8 cellular contexts compared by ENCODE assay signal in the genomic region with DNA sequence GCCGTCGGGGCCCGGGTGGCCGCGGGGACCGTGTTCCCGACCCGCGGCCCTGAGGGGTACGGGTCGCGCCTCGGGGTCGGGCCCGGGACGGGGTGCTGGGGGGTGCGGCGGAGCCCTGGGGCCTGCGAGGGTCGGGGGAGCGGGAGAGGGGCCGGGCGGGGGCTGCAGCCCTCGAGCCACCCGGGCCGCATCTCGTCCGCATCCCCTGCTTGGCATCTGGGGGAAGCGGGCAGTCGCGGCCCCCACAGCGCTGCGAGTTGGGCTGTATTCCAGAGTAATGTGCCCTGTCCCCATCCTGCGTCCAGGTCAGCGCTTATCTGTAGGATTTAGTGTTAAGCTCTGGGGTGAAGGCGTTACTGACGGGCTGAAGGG. TPM values are rescaled to one million over a fixed set of nuclear protein-coding genes. Genes with fewer than 3 reads are reported as not detected.
A peak's percentile ranks its signal among the peaks of the same experiment; 100 is the strongest.
DNase-seq lines count a peak whose midpoint lies in the region; ATAC-seq and TF ChIP-seq lines count a peak whose summit lies in the region.

No MANE protein-coding gene starts in this region.

- POLR2A ChIA-PET in PC-3 (lab: Charles Lee; ENCODE audit: unreplicated experiment) = interaction anchor here (0.5 to 1.5 kb wide), 7 partner anchors 10 to 887 kb away, joined by 3 to 25 read pairs (median 5); no protein-coding TSS in a partner anchor

- no peaks in the 10 kb centered on the region for H3F3A ChIP-seq in PC-3 (ENCODE audit: low read length, unreplicated experiment)

- H3K4me1 ChIP-seq in PC-3 (ENCODE audit: insufficient read depth, low read length) (peaks cover 22% of the 10 kb centered on the region), esophagus squamous epithelium (peaks cover 37 to 73% (median 50%) of the 10 kb centered on the region in 3 donors), psoas muscle (peaks cover 31% of the 10 kb centered on the region)

- DNase-seq in GM19240 (ENCODE audit: insufficient read length, low spot score) = peak; percentile 13
- DNase-seq in PC-3 = no peak
- DNase-seq in esophagus squamous epithelium (lab: John Stamatoyannopoulos, UW) = no peak
- no peak for DNase-seq in psoas muscle
- no peak for DNase-seq in stimulated activated CD4-positive, alpha-beta T cell treated with anti-CD3 and anti-CD28 coated beads, Interleukin-15, amount 100 ng/mL, for 24 hours
- no peak for DNase-seq in occipital lobe (lab: John Stamatoyannopoulos, UW)

- TF ChIP-seq CTCF in PC-3 (conservative IDR thresholded peaks at IDR 0.05; ENCODE audit: low read depth, low read length) = no peak
- TF ChIP-seq CTCF in esophagus squamous epithelium (IDR thresholded peaks at IDR 0.05) = no peak
- TF ChIP-seq CTCF in psoas muscle (IDR thresholded peaks at IDR 0.05) = no peak

- ATAC-seq in PC-3 = peak; percentile 5
- ATAC-seq in psoas muscle = no peak
- no peak for ATAC-seq in HG03045 (IDR thresholded peaks at IDR 0.05; ENCODE audit: unreplicated experiment)
- ATAC-seq in GM21367 (IDR thresholded peaks at IDR 0.05; ENCODE audit: unreplicated experiment) = no peak

- H3K9ac ChIP-seq in PC-3 (ENCODE audit: low read length) = peak overlapping the region; percentile 96

- intact Hi-C loops in PC-3 (cut with micrococcal nuclease) (no loop called here), esophagus squamous epithelium (cut with DNase I) (no loop called here), psoas muscle (cut with DNase I) (loop anchor here in 1 of 2 donors (5.0 kb wide), 1 partner anchor 135 kb away; a partner anchor contains a TSS)

- no peak for TF ChIP-seq POLR2A in esophagus squamous epithelium (IDR thresholded peaks at IDR 0.05)

- CTCF ChIA-PET in PC-3 (lab: Charles Lee) = interaction anchor here (0.6 to 1.2 kb wide), 7 partner anchors 10 to 197 kb away, joined by 3 to 10 read pairs (median 6); a partner anchor contains a TSS

- H2AFZ ChIP-seq in PC-3 (ENCODE audit: low read length) = no peak overlapping the region

- peak overlapping the region; percentile 97 for H3K4me2 ChIP-seq in PC-3 (ENCODE audit: low read length)

- 0% methylated on average over 1 to 3 of the region's 37 CpGs for WGBS in esophagus squamous epithelium, 2 donors
- WGBS in psoas muscle, 3 donors = 1% methylated on average over 9 to 37 of the region's 37 CpGs

- H4K20me1 ChIP-seq in PC-3 (ENCODE audit: low read length) = peaks cover 13% of the 10 kb centered on the region

- H3K9me3 ChIP-seq in PC-3 (ENCODE audit: low read length) (no peaks in the 10 kb centered on the region), esophagus squamous epithelium (no peaks in the 10 kb centered on the region), psoas muscle (no peaks in the 10 kb centered on the region)

- H3K9me2 ChIP-seq in PC-3 (replicated peaks; ENCODE audit: low read length) = no peaks in the 10 kb centered on the region

- no TSS peak for BruUV-seq in PC-3 (replicated peaks; lab: Mats Ljungman, UMichigan)

- H3K27ac ChIP-seq in PC-3 (ENCODE audit: low read length) (no peak overlapping the region), esophagus squamous epithelium (peak overlapping the region; percentile 81 to 98 (median 96)), psoas muscle (peak overlapping the region; percentile 83)

- H3K79me2 ChIP-seq in PC-3 (ENCODE audit: low read length) = peaks cover 68% of the 10 kb centered on the region

- H3K4me3 ChIP-seq in PC-3 (ENCODE audit: low read length) (peak overlapping the region; percentile 93), esophagus squamous epithelium (peak overlapping the region; percentile 63 to 100 (median 86)), psoas muscle (peak overlapping the region; percentile 99)

- H3K36me3 ChIP-seq in PC-3 (ENCODE audit: low read depth, low read length) (peaks cover 39% of the 10 kb centered on the region; the same call in 1 of the 2 replicates), esophagus squamous epithelium (peaks cover 0 to 55% (median 18%) of the 10 kb centered on the region in 3 donors), psoas muscle (ENCODE audit: insufficient read depth in 1 of 2, low read depth in 1 of 2) (peaks cover 0 to 31% of the 10 kb centered on the region in 2 donors)

- H3K27me3 ChIP-seq in PC-3 (ENCODE audit: low read length) (no peaks in the 10 kb centered on the region), esophagus squamous epithelium (no peaks in the 10 kb centered on the region), psoas muscle (ENCODE audit: insufficient read depth in 3 of 3, low read length in 2 of 3) (no peaks in the 10 kb centered on the region)

RNA-seq across cellular contexts. Expression of a gene that starts 0.4 kb away (rescaled TPM):
- total RNA-seq in PC-3 (2014; rRNA removed) = 160 TPM in 2 replicates
- 100 to 1,000 TPM in 1 of 4 donors, 10 to 100 TPM in 3; 63.3 to 136 (median 75.7) TPM for total RNA-seq in esophagus squamous epithelium
- total RNA-seq in psoas muscle = 10 to 100 TPM; 71.1 to 97.6 (median 86.7) TPM
- 100 to 1,000 TPM in 1 of 3 donors, 10 to 100 TPM in 2; 68.8 to 119 (median 91.3) TPM for polyA plus RNA-seq in psoas muscle
- 34.5 TPM for total RNA-seq in occipital lobe

RNA-seq across cellular contexts. Expression of a gene that starts 0.7 kb away (rescaled TPM):
- total RNA-seq in PC-3 (2014; rRNA removed) (11.2 and 30.5 TPM in 2 replicates), esophagus squamous epithelium (10 to 100 TPM in 1 of 4 donors, 1 to 10 TPM in 3; 6.7 to 10.8 (median 7.0) TPM), psoas muscle (1 to 10 TPM; 3.6 to 6.3 (median 4.5) TPM), occipital lobe (13.1 TPM)
- 1 to 10 TPM; 1.2 to 7.3 (median 3.1) TPM for polyA plus RNA-seq in psoas muscle

RNA-seq across cellular contexts. Expression of a gene that starts 20.3 kb away (rescaled TPM):
- total RNA-seq in PC-3 (2014; rRNA removed) (97.8 and 100 TPM in 2 replicates), esophagus squamous epithelium (10 to 100 TPM; 23.2 to 33.2 (median 27.2) TPM), psoas muscle (10 to 100 TPM; 14.1 to 19.7 (median 17.1) TPM), occipital lobe (21.2 TPM)
- 10 to 100 TPM; 12.6 to 18.4 (median 16.2) TPM for polyA plus RNA-seq in psoas muscle
